ENCODE assay signal across 8 cellular contexts in genomic region chr5:66144799-66145390, GRCh38. TPM values are rescaled to one million over a fixed set of nuclear protein-coding genes. Genes with fewer than 3 reads are reported as not detected.
DNase-seq lines count a peak whose midpoint lies in the region; ATAC-seq and TF ChIP-seq lines count a peak whose summit lies in the region.

No MANE protein-coding gene starts in this region.

- H3K9me3 ChIP-seq in naive thymus-derived CD4-positive, alpha-beta T cell (ENCODE audit: control insufficient read depth in 2 of 3, low read length in 3 of 3): no peaks in the 10 kb centered on the region

- peaks cover 8% of the 10 kb centered on the region for H3K27me3 Mint-ChIP-seq in endothelial cell (ENCODE audit: unreplicated experiment)
- H3K27me3 Mint-ChIP-seq in naive thymus-derived CD4-positive, alpha-beta T cell: no peaks in the 10 kb centered on the region

- intact Hi-C loops in naive thymus-derived CD4-positive, alpha-beta T cell (cut with micrococcal nuclease): loop anchor here (1.0 to 10.0 kb wide), 15 partner anchors 16 to 1508 kb away; partner anchors contain the start of genes CENPK (in 2 of the 2), PPWD1 (in 2 of the 2), TRIM23 (in 2 of the 2) and CWC27 (in 1 of the 2)

- H3K27ac ChIP-seq in naive thymus-derived CD4-positive, alpha-beta T cell (ENCODE audit: low read depth, low read length): peak overlapping the region; percentile 98

- CTCF ChIA-PET in naive thymus-derived CD4-positive, alpha-beta T cell (lab: Charles Lee): no interaction called here

- peaks cover 4% of the 10 kb centered on the region for H3K36me3 Mint-ChIP-seq in endothelial cell (ENCODE audit: low read depth, unreplicated experiment)
- H3K36me3 Mint-ChIP-seq in naive thymus-derived CD4-positive, alpha-beta T cell: peaks cover 3 to 12% (median 10%) of the 10 kb centered on the region in 5 donors

- H3K4me1 Mint-ChIP-seq in endothelial cell (ENCODE audit: unreplicated experiment): peaks cover 19% of the 10 kb centered on the region
- peaks cover 27 to 67% (median 53%) of the 10 kb centered on the region in 7 donors for H3K4me1 Mint-ChIP-seq in naive thymus-derived CD4-positive, alpha-beta T cell

- no peaks in the 10 kb centered on the region for H3K27me3 ChIP-seq in naive thymus-derived CD4-positive, alpha-beta T cell (ENCODE audit: control insufficient read depth in 2 of 2, insufficient read depth in 2 of 2, low read length in 2 of 2)

- TF ChIP-seq CTCF in endothelial cell (IDR thresholded peaks at IDR 0.05; ENCODE audit: unreplicated experiment): no peak

- peaks cover 0 to 10% (median 0%) of the 10 kb centered on the region in 3 experiments for H3K36me3 ChIP-seq in naive thymus-derived CD4-positive, alpha-beta T cell (ENCODE audit: control insufficient read depth in 2 of 3, insufficient read depth in 3 of 3, low read length in 3 of 3)

- peaks cover 21 to 34% of the 10 kb centered on the region in 2 donors for H3K4me1 ChIP-seq in naive thymus-derived CD4-positive, alpha-beta T cell (ENCODE audit: control insufficient read depth in 2 of 2, insufficient read depth in 2 of 2, low read length in 2 of 2)

- peak overlapping the region; percentile 98 for H3K4me3 Mint-ChIP-seq in endothelial cell (ENCODE audit: unreplicated experiment)
- H3K4me3 Mint-ChIP-seq in naive thymus-derived CD4-positive, alpha-beta T cell: peak overlapping the region; percentile 91 to 100 (median 98)

- peak overlapping the region; percentile 99 for H3K27ac Mint-ChIP-seq in endothelial cell (ENCODE audit: unreplicated experiment)
- peak overlapping the region; percentile 99 to 100 (median 100) for H3K27ac Mint-ChIP-seq in naive thymus-derived CD4-positive, alpha-beta T cell

- ATAC-seq in GM21381 (IDR thresholded peaks at IDR 0.05; ENCODE audit: unreplicated experiment): peak; percentile 48
- peak; percentile 52 for ATAC-seq in HG03571 (IDR thresholded peaks at IDR 0.05; ENCODE audit: unreplicated experiment)
- ATAC-seq in naive thymus-derived CD4-positive, alpha-beta T cell: peak; percentile 65

- DNase-seq in GM04503 (ENCODE audit: low read depth): peak; percentile 37
- DNase-seq in SIG-M5 treated with dmso at 0.1 percent for 504 hours (lab: John Stamatoyannopoulos, UW; ENCODE audit: unreplicated experiment): peak; percentile 79
- no peak for DNase-seq in endothelial cell (ENCODE audit: low spot score)
- DNase-seq in naive thymus-derived CD4-positive, alpha-beta T cell: no peak
- DNase-seq in stimulated activated CD4-positive, alpha-beta T cell treated with anti-CD3 and anti-CD28 coated beads, Interleukin-15, amount 100 ng/mL, for 24 hours: no peak
- no peak for DNase-seq in Ammon's horn (ENCODE audit: low spot score)

- H3K4me3 ChIP-seq in naive thymus-derived CD4-positive, alpha-beta T cell (ENCODE audit: low read length): peak overlapping the region; percentile 80

- H3K9me3 Mint-ChIP-seq in endothelial cell (ENCODE audit: unreplicated experiment): no peaks in the 10 kb centered on the region
- peaks cover 0 to 7% (median 0%) of the 10 kb centered on the region in 11 donors for H3K9me3 Mint-ChIP-seq in naive thymus-derived CD4-positive, alpha-beta T cell

- POLR2A ChIA-PET in naive thymus-derived CD4-positive, alpha-beta T cell (lab: Charles Lee): interaction anchor here (0.8 to 3.0 kb wide), 7 partner anchors 9 to 582 kb away, joined by 3 to 26 read pairs (median 6); partner anchors contain the start of genes CENPK, NLN, PPWD1 and SGTB

RNA-seq across cellular contexts. Expression of gene SREK1, which starts 0.8 kb away (rescaled TPM):
- total RNA-seq in endothelial cell (ENCODE audit: unreplicated experiment): 68.2 TPM
- total RNA-seq in naive thymus-derived CD4-positive, alpha-beta T cell: 100 to 1,000 TPM in 2 of 5 experiments, 10 to 100 TPM in 3; 68.2 to 143 (median 85.8) TPM
- 10 to 100 TPM; 16.2 to 24.8 TPM for polyA plus RNA-seq in naive thymus-derived CD4-positive, alpha-beta T cell

Comparison
In these comparisons a context has a peak if more than half of its experiments do, and no peak if none do; other contexts are left out.
1. DNase-seq: peak in GM04503 (single experiment) and SIG-M5 treated with dmso at 0.1 percent for 504 hours (single experiment); none in endothelial cell (single experiment), naive thymus-derived CD4-positive, alpha-beta T cell (0 of 9), stimulated activated CD4-positive, alpha-beta T cell treated with anti-CD3 and anti-CD28 coated beads, Interleukin-15, amount 100 ng/mL, for 24 hours (single experiment) and Ammon's horn (single experiment).
2. Peak in every context shown above with its lines, with median percentiles within 50 percentile points of each other: ATAC-seq.